Comparison of ENCODE assay signal across 11 cellular contexts in genomic region chr2:105438104-105438929, GRCh38. TPM values are rescaled to one million over a fixed set of nuclear protein-coding genes. Genes with fewer than 3 reads are reported as not detected.
A peak's percentile ranks its signal among the peaks of the same experiment; 100 is the strongest.
DNase-seq lines count a peak whose midpoint lies in the region; ATAC-seq and TF ChIP-seq lines count a peak whose summit lies in the region.
"Had no signal": no experiment of that assay in that cellular context is flagged by ENCODE, and none has a peak within 500 bp of the region (broad histone marks: within the 10 kb centered on the region; RNA-seq: fewer than 3 reads in every experiment).

No MANE protein-coding gene starts in this region.

- no peak overlapping the region; the same call in 1 of the 2 replicates for H3K4me3 ChIP-seq in WERI-Rb-1 (ENCODE audit: low read depth, low read length)
- H3K4me3 ChIP-seq in stomach smooth muscle (ENCODE audit: low read length in 2 of 2), result peak overlapping the region in 1 of 2 donors; percentile 47

- H3K27me3 ChIP-seq in WERI-Rb-1 (ENCODE audit: insufficient read depth, low read depth, severe bottlenecking), result no peaks in the 10 kb centered on the region
- H3K27me3 ChIP-seq in stomach smooth muscle (ENCODE audit: control insufficient read depth in 1 of 2, insufficient read depth in 2 of 2, low read length in 2 of 2), result no peaks in the 10 kb centered on the region
- H3K27me3 ChIP-seq: neutrophil had no signal

- H3K9me3 ChIP-seq in WERI-Rb-1 (ENCODE audit: severe bottlenecking) (no peaks in the 10 kb centered on the region), stomach smooth muscle (ENCODE audit: control insufficient read depth in 2 of 2, low read length in 2 of 2) (no peaks in the 10 kb centered on the region)
- H3K9me3 ChIP-seq: neutrophil had no signal

- ATAC-seq in left colon, result peak; percentile 94
- no peak for ATAC-seq in GM21737 (IDR thresholded peaks at IDR 0.05; ENCODE audit: unreplicated experiment)
- ATAC-seq: activated naive CD4-positive, alpha-beta T cell treated with anti-CD3 and anti-CD28 coated beads, Interleukin-2, amount 50 U/mL, for 72 hours had no signal

- H3K4me1 ChIP-seq in stomach smooth muscle (ENCODE audit: control insufficient read depth, insufficient read depth, low read length), result peaks cover 31% of the 10 kb centered on the region

- H3K27ac ChIP-seq in WERI-Rb-1 (peak overlapping the region; percentile 50), stomach smooth muscle (ENCODE audit: low read length) (peak overlapping the region; percentile 31)
- H3K27ac ChIP-seq: neutrophil had no signal

- no peak for TF ChIP-seq CTCF in WERI-Rb-1 (IDR thresholded peaks at IDR 0.05; ENCODE audit: low read depth, low read length)

- H3K36me3 ChIP-seq in WERI-Rb-1 (no peaks in the 10 kb centered on the region), stomach smooth muscle (ENCODE audit: control insufficient read depth in 2 of 2, insufficient read depth in 2 of 2, low read length in 2 of 2) (no peaks in the 10 kb centered on the region)
- H3K36me3 ChIP-seq: neutrophil had no signal

- DNase-seq in NAMALWA (ENCODE audit: low spot score) (peak; percentile 3), WERI-Rb-1 (peak; percentile 56), left colon (peak; percentile 72 to 75), amygdala (lab: John Stamatoyannopoulos, UW) (no peak), UCSD-AML1 (lab: John Stamatoyannopoulos, UW; ENCODE audit: unreplicated experiment) (no peak)
- DNase-seq: Kasumi-1; stimulated activated naive CD4-positive, alpha-beta T cell treated with Interleukin-2 at 50 U/mL for 16 hours had no signal

- intact Hi-C loops in left colon (cut with DNase I, micrococcal nuclease), result no loop called here

- H3K9ac ChIP-seq in stomach smooth muscle (ENCODE audit: low read length in 2 of 2), result peak overlapping the region in 1 of 2 donors; percentile 13

RNA-seq across cellular contexts. Expression of gene FHL2, which starts 39.5 kb away (rescaled TPM):
- 100 to 1,000 TPM in 1 of 2 donors, 10 to 100 TPM in 1; 94.2 to 133 TPM for total RNA-seq in left colon

Comparison
In these comparisons a context has a peak if more than half of its experiments do, and no peak if none do; other contexts are left out.
1. DNase-seq: peak in NAMALWA (single experiment), WERI-Rb-1 (single experiment) and left colon (2 of 2); none in amygdala (0 of 56) and UCSD-AML1 (single experiment).